In the genomic region with DNA sequence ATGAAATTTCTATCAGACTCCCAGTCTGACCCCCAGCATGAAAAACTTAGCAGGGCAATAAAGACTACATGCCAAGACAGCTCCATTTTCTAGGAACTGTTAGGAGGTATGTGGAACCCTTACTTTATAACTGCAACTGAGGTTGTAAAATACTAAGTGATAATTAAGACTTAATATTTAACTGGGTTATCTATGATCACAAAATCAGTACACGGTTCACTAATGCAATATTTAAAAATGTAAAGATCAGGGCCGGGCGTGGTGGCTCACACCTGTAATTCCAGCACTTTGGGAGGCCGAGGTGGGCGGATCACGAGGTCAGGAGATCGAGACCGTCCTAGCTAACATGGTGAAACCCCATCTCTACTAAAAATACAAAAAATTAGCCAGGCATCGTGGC, we compare ENCODE assay signal across 9 cellular contexts. TPM values are rescaled to one million over a fixed set of nuclear protein-coding genes. Genes with fewer than 3 reads are reported as not detected.
DNase-seq lines count a peak whose midpoint lies in the region; ATAC-seq, FAIRE-seq and TF ChIP-seq lines count a peak whose summit lies in the region.
"Not testable (repeated sequence)": the region's sequence is repeated elsewhere in the genome, so short reads cannot be mapped to it uniquely, and the experiment has no call there.
"Had no signal": no experiment of that assay in that cellular context is flagged by ENCODE, and none has a peak within 500 bp of the region (broad histone marks: within the 10 kb centered on the region; RNA-seq: fewer than 3 reads in every experiment).

A gene (minus strand): TSS at position 101 of the 400 bp plus-strand sequence. CDS start 15 bp downstream, at position 86.

- not testable (repeated sequence) for H3K9me1 ChIP-seq in IMR-90 (ENCODE audit: insufficient read depth, low read length)

- FAIRE-seq in small intestine (lab: Jason Lieb, UNC), result not testable (repeated sequence)

- intact Hi-C loops in IMR-90 (cut with micrococcal nuclease), result not testable (repeated sequence)

- H3K36me3 Mint-ChIP-seq in activated CD4-positive, alpha-beta T cell treated with anti-CD3 and anti-CD28 coated beads, Interleukin-2, amount 10 ng/mL, durations not matched to agents 7 days and 5 days (ENCODE audit: low read depth), result peaks cover 28% of the 10 kb centered on the region
- H3K36me3 Mint-ChIP-seq in activated naive CD8-positive, alpha-beta T cell treated with anti-CD3 and anti-CD28 coated beads, Interleukin-2, amount 10 ng/mL, durations not matched to agents 7 days and 5 days, result peaks cover 32% of the 10 kb centered on the region

- H3K18ac ChIP-seq in IMR-90 (ENCODE audit: low read depth, low read length), result not testable (repeated sequence)

- not testable (repeated sequence) for H2BK15ac ChIP-seq in IMR-90 (ENCODE audit: low read depth, low read length)

- H3K79me1 ChIP-seq in IMR-90 (ENCODE audit: low read depth in 1 of 2, low read length in 2 of 2), result not testable (repeated sequence)

- not testable (repeated sequence) for ATAC-seq in IMR-90 (ENCODE audit: low read depth); activated naive CD8-positive, alpha-beta T cell treated with anti-CD3 and anti-CD28 coated beads, Interleukin-2, amount 10 ng/mL, durations not matched to agents 7 days and 5 days (ENCODE audit: low read depth)

- not testable (repeated sequence) for H2AK9ac ChIP-seq in IMR-90 (replicated peaks; ENCODE audit: low read depth, low read length, poor library complexity)

- BruUV-seq in IMR-90 (replicated peaks; lab: Mats Ljungman, UMichigan), result not testable (repeated sequence)

- POLR2A ChIA-PET in IMR-90 (lab: Charles Lee; ENCODE audit: unreplicated experiment), result interaction anchor here (0.5 kb wide), 1 partner anchor 96 kb away, joined by 3 read pairs; no protein-coding TSS in a partner anchor
- POLR2A ChIA-PET in activated CD4-positive, alpha-beta T cell treated with anti-CD3 and anti-CD28 coated beads, Interleukin-2, amount 10 ng/mL, durations not matched to agents 7 days and 5 days (lab: Charles Lee), result not testable (repeated sequence)
- POLR2A ChIA-PET in activated naive CD8-positive, alpha-beta T cell treated with anti-CD3 and anti-CD28 coated beads, Interleukin-2, amount 10 ng/mL, durations not matched to agents 7 days and 5 days (lab: Charles Lee), result interaction anchor here (3.2 kb wide), 1 partner anchor 17 kb away, joined by 12 read pairs; no protein-coding TSS in a partner anchor

- H4K8ac ChIP-seq in IMR-90 (ENCODE audit: low read depth in 2 of 2, low read length in 2 of 2), result not testable (repeated sequence)

- not testable (repeated sequence) for H4K5ac ChIP-seq in IMR-90 (ENCODE audit: low read depth, low read length)

- not testable (repeated sequence) for H3K9ac ChIP-seq in BLaER1 treated with 17β-estradiol and CSF1 and Interleukin-3, amounts not matched to agents 10 nM and 100 nM; IMR-90 (ENCODE audit: low read depth, low read length)

- not testable (repeated sequence) for H3K4ac ChIP-seq in IMR-90 (ENCODE audit: low read depth, low read length)

- not testable (repeated sequence) for H2BK5ac ChIP-seq in IMR-90 (ENCODE audit: low read depth, low read length, poor library complexity, severe bottlenecking)

- H3K56ac ChIP-seq in IMR-90 (ENCODE audit: extremely low read depth, insufficient read depth, low read length), result not testable (repeated sequence)

- H4K20me1 ChIP-seq in BLaER1 treated with 17β-estradiol and CSF1 and Interleukin-3, amounts not matched to agents 10 nM and 100 nM; IMR-90 (ENCODE audit: insufficient read depth, low read length): not testable (repeated sequence)

- peaks cover 30% of the 10 kb centered on the region for H3K4me1 Mint-ChIP-seq in activated CD4-positive, alpha-beta T cell treated with anti-CD3 and anti-CD28 coated beads, Interleukin-2, amount 10 ng/mL, durations not matched to agents 7 days and 5 days
- H3K4me1 Mint-ChIP-seq in activated naive CD8-positive, alpha-beta T cell treated with anti-CD3 and anti-CD28 coated beads, Interleukin-2, amount 10 ng/mL, durations not matched to agents 7 days and 5 days, result peaks cover 40% of the 10 kb centered on the region

- peak within 1 kb of the TSS; percentile 36 for H3K27ac Mint-ChIP-seq in activated CD4-positive, alpha-beta T cell treated with anti-CD3 and anti-CD28 coated beads, Interleukin-2, amount 10 ng/mL, durations not matched to agents 7 days and 5 days
- peak within 1 kb of the TSS; percentile 64 for H3K27ac Mint-ChIP-seq in activated naive CD8-positive, alpha-beta T cell treated with anti-CD3 and anti-CD28 coated beads, Interleukin-2, amount 10 ng/mL, durations not matched to agents 7 days and 5 days

- H3K23ac ChIP-seq in IMR-90 (ENCODE audit: low read depth, low read length), result not testable (repeated sequence)

- H3K4me3 Mint-ChIP-seq in activated CD4-positive, alpha-beta T cell treated with anti-CD3 and anti-CD28 coated beads, Interleukin-2, amount 10 ng/mL, durations not matched to agents 7 days and 5 days, result not testable (repeated sequence)
- H3K4me3 Mint-ChIP-seq in activated naive CD8-positive, alpha-beta T cell treated with anti-CD3 and anti-CD28 coated beads, Interleukin-2, amount 10 ng/mL, durations not matched to agents 7 days and 5 days, result peak within 1 kb of the TSS; percentile 3

- H4K91ac ChIP-seq in IMR-90 (ENCODE audit: insufficient read depth, low read depth, low read length), result not testable (repeated sequence)

- in situ Hi-C loops in IMR-90 (cut with MboI; ENCODE audit: low sequenced_read_pairs), result not testable (repeated sequence)

- H3K36me3 ChIP-seq in BLaER1 treated with 17β-estradiol and CSF1 and Interleukin-3, amounts not matched to agents 10 nM and 100 nM, result peaks cover 16 to 39% (median 31%) of the 10 kb centered on the region in 11 experiments; a peak in 20 of 22 replicates
- H3K36me3 ChIP-seq in IMR-90 (ENCODE audit: control insufficient read depth, insufficient read depth, low read length); Peyer's patch; small intestine (ENCODE audit: control insufficient read depth in 2 of 2, insufficient read depth in 2 of 2, low read length in 2 of 2): not testable (repeated sequence)

- H3K27me3 ChIP-seq in BLaER1 treated with 17β-estradiol and CSF1 and Interleukin-3, amounts not matched to agents 10 nM and 100 nM; IMR-90 (ENCODE audit: control insufficient read depth, insufficient read depth, low read length); Peyer's patch; small intestine (ENCODE audit: control insufficient read depth in 2 of 2, insufficient read depth in 2 of 2, low read length in 2 of 2): not testable (repeated sequence)

- dilution Hi-C loops in IMR-90 (cut with HindIII; ENCODE audit: low sequenced_read_pairs, unreplicated experiment), result not testable (repeated sequence)

- H3K9me3 ChIP-seq in BLaER1 treated with 17β-estradiol and CSF1 and Interleukin-3, amounts not matched to agents 10 nM and 100 nM (replicated peaks in 1 of 11); IMR-90 (ENCODE audit: control insufficient read depth, insufficient read depth, low read length); Peyer's patch; small intestine (ENCODE audit: control insufficient read depth, low read depth): not testable (repeated sequence)

- DNase-seq in IMR-90; Peyer's patch; activated CD4-positive, alpha-beta T cell treated with anti-CD3 and anti-CD28 coated beads, Interleukin-2, amount 10 ng/mL, durations not matched to agents 7 days and 5 days; activated naive CD8-positive, alpha-beta T cell treated with anti-CD3 and anti-CD28 coated beads, Interleukin-2, amount 10 ng/mL, durations not matched to agents 7 days and 5 days: not testable (repeated sequence)
- DNase-seq in small intestine, result peak; percentile 88

- H2AK5ac ChIP-seq in IMR-90 (ENCODE audit: low read depth, low read length), result not testable (repeated sequence)

- peak within 1 kb of the TSS; percentile 33 for H2AFZ ChIP-seq in IMR-90 (replicated peaks; ENCODE audit: low read length, poor library complexity)

- H3K4me3 ChIP-seq in BLaER1 treated with 17β-estradiol and CSF1 and Interleukin-3, amounts not matched to agents 10 nM and 100 nM; IMR-90 (ENCODE audit: insufficient read depth, low read depth, low read length): not testable (repeated sequence)
- H3K4me3 ChIP-seq in Peyer's patch, result peak within 1 kb of the TSS in 1 of 4 donors; percentile 15
- peak within 1 kb of the TSS in 1 of 2 donors; percentile 62 for H3K4me3 ChIP-seq in small intestine (ENCODE audit: low read depth in 1 of 2, low read length in 2 of 2)

- not testable (repeated sequence) for TF ChIP-seq POLR2A in IMR-90 (IDR thresholded peaks at IDR 0.05; ENCODE audit: low read depth, low read length); Peyer's patch (IDR thresholded peaks at IDR 0.05)

- H3K27ac ChIP-seq in BLaER1 treated with 17β-estradiol and CSF1 and Interleukin-3, amounts not matched to agents 10 nM and 100 nM, result peak within 1 kb of the TSS in 8 of 11 experiments; percentile 1 to 48 (median 36); a peak in 11 of 22 replicates
- not testable (repeated sequence) for H3K27ac ChIP-seq in IMR-90 (ENCODE audit: insufficient read depth, low read length)
- H3K27ac ChIP-seq in Peyer's patch, result peak within 1 kb of the TSS in 1 of 4 donors; percentile 8
- H3K27ac ChIP-seq in small intestine (ENCODE audit: low read depth in 1 of 2, low read length in 1 of 2), result peak within 1 kb of the TSS; percentile 3 to 52

- not testable (repeated sequence) for TF ChIP-seq RAD21 in IMR-90 (IDR thresholded peaks at IDR 0.05; ENCODE audit: low read length)

- not testable (repeated sequence) for H2BK120ac ChIP-seq in IMR-90 (ENCODE audit: low read depth, low read length)

- not testable (repeated sequence) for TF ChIP-seq CTCF in IMR-90 (conservative IDR thresholded peaks at IDR 0.05; ENCODE audit: low read depth, low read length); Peyer's patch (IDR thresholded peaks at IDR 0.05)

- H3K4me1 ChIP-seq in BLaER1 treated with 17β-estradiol and CSF1 and Interleukin-3, amounts not matched to agents 10 nM and 100 nM, result peaks cover 0 to 34% (median 21%) of the 10 kb centered on the region in 10 experiments; a peak in 17 of 20 replicates
- not testable (repeated sequence) for H3K4me1 ChIP-seq in IMR-90 (ENCODE audit: control insufficient read depth, insufficient read depth, low read length); small intestine (ENCODE audit: control insufficient read depth in 2 of 2, insufficient read depth in 1 of 2, low read depth in 1 of 2, low read length in 1 of 2)
- H3K4me1 ChIP-seq in Peyer's patch, result peaks cover 0 to 16% (median 0%) of the 10 kb centered on the region in 4 donors

- not testable (repeated sequence) for H3K14ac ChIP-seq in IMR-90 (replicated peaks; ENCODE audit: low read depth, low read length)

- WGBS in IMR-90 (ENCODE audit: extremely low coverage in 2 of 2, insufficient read length in 1 of 2), 2 experiments, result 90% methylated on average over 2 of the region's 9 CpGs; no CpG with 5 or more reads in 1 of the 2 experiments
- WGBS in small intestine, 3 donors, result 13 to 74% (median 59%) methylated on average over 7 to 9 of the region's 9 CpGs

- H3K9me3 Mint-ChIP-seq in activated CD4-positive, alpha-beta T cell treated with anti-CD3 and anti-CD28 coated beads, Interleukin-2, amount 10 ng/mL, durations not matched to agents 7 days and 5 days; activated naive CD8-positive, alpha-beta T cell treated with anti-CD3 and anti-CD28 coated beads, Interleukin-2, amount 10 ng/mL, durations not matched to agents 7 days and 5 days: not testable (repeated sequence)

- CTCF ChIA-PET in IMR-90 (lab: Yijun Ruan, JAX); activated CD4-positive, alpha-beta T cell treated with anti-CD3 and anti-CD28 coated beads, Interleukin-2, amount 10 ng/mL, durations not matched to agents 7 days and 5 days (lab: Charles Lee): not testable (repeated sequence)

- not testable (repeated sequence) for H2BK20ac ChIP-seq in IMR-90 (ENCODE audit: low read depth, low read length)

- H3K4me2 ChIP-seq in BLaER1 treated with 17β-estradiol and CSF1 and Interleukin-3, amounts not matched to agents 10 nM and 100 nM, result peak within 1 kb of the TSS in 9 of 11 experiments; percentile 8 to 49 (median 29); a peak in 13 of 22 replicates
- H3K4me2 ChIP-seq in IMR-90 (ENCODE audit: low read depth, low read length), result not testable (repeated sequence)

- not testable (repeated sequence) for H3K27me3 Mint-ChIP-seq in activated CD4-positive, alpha-beta T cell treated with anti-CD3 and anti-CD28 coated beads, Interleukin-2, amount 10 ng/mL, durations not matched to agents 7 days and 5 days; activated naive CD8-positive, alpha-beta T cell treated with anti-CD3 and anti-CD28 coated beads, Interleukin-2, amount 10 ng/mL, durations not matched to agents 7 days and 5 days

RNA-seq across cellular contexts. Expression of the gene that starts here (rescaled TPM):
- total RNA-seq in IMR-90 (2012; rRNA removed) (under 0.01 TPM in 1 of 2 replicates, not detected in the other), Peyer's patch (10 to 100 TPM; 12.6 to 73.5 (median 25.5) TPM)
- polyA plus RNA-seq in IMR-90 (2012; rRNA removed) (not detected in 2 replicates), small intestine (100 to 1,000 TPM in 1 of 3 donors, 10 to 100 TPM in 2; 37.0 to 332 (median 100.0) TPM)
- polyA plus RNA-seq in IMR-90 (2012; cell fraction: cytosol; rRNA removed), result not detected in 2 replicates
- polyA plus RNA-seq in IMR-90 (2012; cell fraction: nucleus; rRNA removed; ENCODE audit: low replicate concordance), result 0.01 TPM in 2 replicates
- under 1 TPM; 0.12 to 0.19 TPM for total RNA-seq in activated CD4-positive, alpha-beta T cell treated with anti-CD3 and anti-CD28 coated beads, Interleukin-2, amount 10 ng/mL, durations not matched to agents 7 days and 5 days
- under 1 TPM; 0.14 to 0.39 TPM for total RNA-seq in activated naive CD8-positive, alpha-beta T cell treated with anti-CD3 and anti-CD28 coated beads, Interleukin-2, amount 10 ng/mL, durations not matched to agents 7 days and 5 days
- total RNA-seq: CD4-positive, CD25-positive, alpha-beta regulatory T cell; G401; GM23338 had no signal
- polyA plus RNA-seq: CD4-positive, CD25-positive, alpha-beta regulatory T cell; GM23338 had no signal

Comparison
In these comparisons a context has a peak if more than half of its experiments do, and no peak if none do; other contexts are left out.
1. RNA of the gene that starts here (total RNA-seq): 12.6 to 73.5 TPM in Peyer's patch; 0.14 to 0.39 TPM in activated naive CD8-positive, alpha-beta T cell treated with anti-CD3 and anti-CD28 coated beads, Interleukin-2, amount 10 ng/mL, durations not matched to agents 7 days and 5 days, 0.12 to 0.19 TPM in activated CD4-positive, alpha-beta T cell treated with anti-CD3 and anti-CD28 coated beads, Interleukin-2, amount 10 ng/mL, durations not matched to agents 7 days and 5 days and under 0.01 TPM in IMR-90; every median in the first group is over 4 times any median in the second.
2. RNA of the gene that starts here (polyA plus RNA-seq): 37.0 to 332 TPM in small intestine; 0.01 TPM in IMR-90; every median in the first group is over 10 times any median in the second.